ENCODE assay signal across 19 cellular contexts in the genomic region with DNA sequence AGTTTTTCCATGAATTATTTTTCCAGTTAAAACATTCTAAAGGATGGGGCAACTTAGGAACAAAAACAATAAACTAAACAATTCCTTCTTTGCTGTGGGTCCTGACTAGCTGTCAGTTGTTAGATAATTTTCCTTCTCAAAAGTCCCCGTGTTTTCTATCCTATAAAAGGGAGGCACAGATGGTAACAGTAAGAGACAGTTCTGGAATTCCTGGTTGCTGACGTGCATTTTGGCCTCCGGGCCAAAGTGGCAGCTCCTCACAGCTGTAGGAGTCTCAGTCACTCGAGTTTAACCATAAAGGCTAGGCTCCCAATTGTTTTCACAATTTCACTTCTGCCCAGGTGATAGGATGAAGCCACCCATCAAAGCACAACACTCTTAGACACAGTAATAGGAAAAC.
DNase-seq lines count a peak whose midpoint lies in the region; ATAC-seq, FAIRE-seq and TF ChIP-seq lines count a peak whose summit lies in the region.
"Had no signal": no experiment of that assay in that cellular context is flagged by ENCODE, and none has a peak within 500 bp of the region (broad histone marks: within the 10 kb centered on the region; RNA-seq: fewer than 3 reads in every experiment).

No MANE protein-coding gene starts in this region.

- H3K4me1 Mint-ChIP-seq in CD8-positive, alpha-beta memory T cell, result no peaks in the 10 kb centered on the region
- peaks cover 7% of the 10 kb centered on the region for H3K4me1 Mint-ChIP-seq in WTC11
- H3K4me1 Mint-ChIP-seq: central memory CD8-positive, alpha-beta T cell; T-helper 17 cell had no signal

- H3K27ac ChIP-seq in CD8-positive, alpha-beta memory T cell (ENCODE audit: low read depth, low read length), result no peak overlapping the region
- no peak overlapping the region for H3K27ac ChIP-seq in small intestine (ENCODE audit: low read depth in 1 of 2, low read length in 1 of 2)
- H3K27ac ChIP-seq: A549 had no signal

- H3K4me3 ChIP-seq in CD8-positive, alpha-beta memory T cell (ENCODE audit: low read length), result no peak overlapping the region
- no peak overlapping the region for H3K4me3 ChIP-seq in small intestine (ENCODE audit: low read depth in 1 of 2, low read length in 2 of 2)
- H3K4me3 ChIP-seq: A549 had no signal

- H3K27ac Mint-ChIP-seq in CD8-positive, alpha-beta memory T cell, result peak overlapping the region in 1 of 8 donors; percentile 33
- H3K27ac Mint-ChIP-seq in WTC11, result no peak overlapping the region
- H3K27ac Mint-ChIP-seq: activated naive CD8-positive, alpha-beta T cell; T-helper 17 cell had no signal

- H3K27me3 ChIP-seq in CD8-positive, alpha-beta memory T cell (ENCODE audit: insufficient read depth, low read length, poor library complexity, severe bottlenecking), result no peaks in the 10 kb centered on the region
- peaks cover 0 to 2% of the 10 kb centered on the region in 2 donors for H3K27me3 ChIP-seq in small intestine (ENCODE audit: control insufficient read depth in 2 of 2, insufficient read depth in 2 of 2, low read length in 2 of 2)

- no peak overlapping the region for H3K4me3 Mint-ChIP-seq in CD8-positive, alpha-beta memory T cell
- H3K4me3 Mint-ChIP-seq in WTC11, result no peak overlapping the region
- H3K4me3 Mint-ChIP-seq: activated naive CD8-positive, alpha-beta T cell; central memory CD8-positive, alpha-beta T cell; T-helper 17 cell had no signal

- CTCF ChIA-PET in CD8-positive, alpha-beta memory T cell (lab: Charles Lee), result no interaction called here
- CTCF ChIA-PET in WTC11 (lab: Charles Lee), result interaction anchor here (0.9 to 2.3 kb wide), 3 partner anchors 11 to 525 kb away, joined by 3 to 9 read pairs (median 3); no protein-coding TSS in a partner anchor

- no peaks in the 10 kb centered on the region for H3K4me1 ChIP-seq in CD8-positive, alpha-beta memory T cell (ENCODE audit: insufficient read depth, low read length)
- H3K4me1 ChIP-seq in small intestine (ENCODE audit: control insufficient read depth in 2 of 2, insufficient read depth in 1 of 2, low read depth in 1 of 2, low read length in 1 of 2), result no peaks in the 10 kb centered on the region
- H3K4me1 ChIP-seq: A549 had no signal

- H3K9me3 ChIP-seq in CD8-positive, alpha-beta memory T cell (ENCODE audit: low read length), result no peaks in the 10 kb centered on the region
- no peaks in the 10 kb centered on the region for H3K9me3 ChIP-seq in small intestine (ENCODE audit: control insufficient read depth, low read depth)
- H3K9me3 ChIP-seq: A549 had no signal

- no peaks in the 10 kb centered on the region for H3K36me3 Mint-ChIP-seq in CD8-positive, alpha-beta memory T cell
- H3K36me3 Mint-ChIP-seq in WTC11, result peaks cover 4% of the 10 kb centered on the region
- H3K36me3 Mint-ChIP-seq: activated naive CD8-positive, alpha-beta T cell had no signal

- POLR2A ChIA-PET in CD8-positive, alpha-beta memory T cell (lab: Charles Lee), result no interaction called here
- POLR2A ChIA-PET in WTC11 (lab: Charles Lee), result no interaction called here

- H3K27me3 Mint-ChIP-seq in CD8-positive, alpha-beta memory T cell, result peaks cover 19 to 22% of the 10 kb centered on the region in 2 donors
- H3K27me3 Mint-ChIP-seq in WTC11 (ENCODE audit: low read depth), result peaks cover 6% of the 10 kb centered on the region

- H3K9me3 Mint-ChIP-seq in CD8-positive, alpha-beta memory T cell, result peaks cover 0 to under 1% (median 0%) of the 10 kb centered on the region in 5 donors
- H3K9me3 Mint-ChIP-seq in WTC11, result peaks cover 5% of the 10 kb centered on the region
- H3K9me3 Mint-ChIP-seq: central memory CD8-positive, alpha-beta T cell had no signal

- ATAC-seq in WTC11, result no peak
- ATAC-seq: A549, T-helper 17 cell had no signal

- 25 to 39% (median 26%) methylated on average over 4 of the region's 4 CpGs for WGBS in small intestine, 3 donors

- FAIRE-seq in endometrium (lab: Jason Lieb, UNC) (peak; percentile 37), small intestine (lab: Jason Lieb, UNC) (no peak)
- FAIRE-seq: A549, HTR-8/SVneo had no signal

- DNase-seq in A172 (ENCODE audit: low spot score) (peak; percentile 26), M059J (ENCODE audit: low read depth) (peak; percentile 50), kidney glomerular epithelial cell (lab: John Stamatoyannopoulos, UW) (peak; percentile 30), NCI-H187 treated with DMSO at 0.1 percent for 48 hours (lab: John Stamatoyannopoulos, UW) (no peak), WTC11 (ENCODE audit: low spot score) (no peak), small intestine (no peak)
- no peak for DNase-seq in CD8-positive, alpha-beta memory T cell
- DNase-seq: COR-L47; hypothalamus; NCI-H345; nucleus accumbens; stimulated activated CD4-positive, alpha-beta T cell treated with anti-CD3 and anti-CD28 coated beads, Interleukin-15, amount 100 ng/mL, for 24 hours; substantia nigra; T-helper 17 cell had no signal

- H3K36me3 ChIP-seq in CD8-positive, alpha-beta memory T cell (ENCODE audit: insufficient read depth, low read length), result no peaks in the 10 kb centered on the region
- H3K36me3 ChIP-seq in small intestine (ENCODE audit: control insufficient read depth in 2 of 2, insufficient read depth in 2 of 2, low read length in 2 of 2), result no peaks in the 10 kb centered on the region

- TF ChIP-seq CTCF in WTC11 (IDR thresholded peaks at IDR 0.05), result no peak

TF ChIP-seq in WTC11, 78 proteins besides CTCF, POLR2A, EP300 and RAD21:
- no peak for TF ChIP-seq CREB1 (CRISPR knock-in tag; IDR thresholded peaks at IDR 0.05)
- no peak for TF ChIP-seq NR2C2 (CRISPR knock-in tag; IDR thresholded peaks at IDR 0.05)
- TF ChIP-seq, protein P1, sequence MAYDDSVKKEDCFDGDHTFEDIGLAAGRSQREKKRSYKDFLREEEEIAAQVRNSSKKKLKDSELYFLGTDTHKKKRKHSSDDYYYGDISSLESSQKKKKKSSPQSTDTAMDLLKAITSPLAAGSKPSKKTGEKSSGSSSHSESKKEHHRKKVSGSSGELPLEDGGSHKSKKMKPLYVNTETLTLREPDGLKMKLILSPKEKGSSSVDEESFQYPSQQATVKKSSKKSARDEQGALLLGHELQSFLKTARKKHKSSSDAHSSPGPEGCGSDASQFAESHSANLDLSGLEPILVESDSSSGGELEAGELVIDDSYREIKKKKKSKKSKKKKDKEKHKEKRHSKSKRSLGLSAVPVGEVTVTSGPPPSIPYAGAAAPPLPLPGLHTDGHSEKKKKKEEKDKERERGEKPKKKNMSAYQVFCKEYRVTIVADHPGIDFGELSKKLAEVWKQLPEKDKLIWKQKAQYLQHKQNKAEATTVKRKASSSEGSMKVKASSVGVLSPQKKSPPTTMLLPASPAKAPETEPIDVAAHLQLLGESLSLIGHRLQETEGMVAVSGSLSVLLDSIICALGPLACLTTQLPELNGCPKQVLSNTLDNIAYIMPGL (CRISPR knock-in tag; IDR thresholded peaks at IDR 0.05), result no peak
- no peak for TF ChIP-seq ZNF671 (CRISPR knock-in tag; IDR thresholded peaks at IDR 0.05)
- no peak for TF ChIP-seq ZNF232 (CRISPR knock-in tag; IDR thresholded peaks at IDR 0.05)
- TF ChIP-seq PRRX2 (CRISPR knock-in tag; IDR thresholded peaks at IDR 0.05), result no peak

Comparison
In these comparisons a context has a peak if more than half of its experiments do, and no peak if none do; other contexts are left out.
1. DNase-seq: peak in A172 (single experiment), M059J (single experiment) and kidney glomerular epithelial cell (single experiment); none in NCI-H187 treated with DMSO at 0.1 percent for 48 hours (single experiment), CD8-positive, alpha-beta memory T cell (0 of 5), WTC11 (single experiment) and small intestine (single experiment).